7 cellular contexts compared by ENCODE assay signal in the genomic region with DNA sequence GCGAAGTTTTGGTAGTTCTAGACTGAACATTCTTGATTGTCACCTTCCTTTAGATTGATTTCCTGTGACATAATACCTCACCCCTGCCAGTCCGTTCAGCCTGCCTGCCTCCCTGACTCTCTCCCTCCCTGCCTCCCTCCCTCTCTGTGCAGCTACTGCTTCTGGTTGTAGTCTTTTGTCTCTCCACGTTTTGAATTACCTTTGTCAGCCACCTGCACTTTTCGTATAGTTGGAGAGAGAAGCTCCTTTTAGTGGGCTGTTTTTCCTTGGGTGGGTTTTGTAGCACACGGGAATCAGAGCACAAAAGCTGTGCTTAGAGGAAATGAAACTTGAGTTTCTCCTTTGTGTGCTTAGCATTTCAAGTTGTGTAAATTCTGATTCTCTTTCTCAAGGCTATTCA. TPM values are rescaled to one million over a fixed set of nuclear protein-coding genes. Genes with fewer than 3 reads are reported as not detected.
DNase-seq lines count a peak whose midpoint lies in the region; ATAC-seq and TF ChIP-seq lines count a peak whose summit lies in the region.

No MANE protein-coding gene starts in this region.

- no peaks in the 10 kb centered on the region for H3K9me3 Mint-ChIP-seq in nephron progenitor cell

- H3K4me1 Mint-ChIP-seq in nephron progenitor cell: peaks cover 16% of the 10 kb centered on the region

- 0 out of 2 replicates have a peak, but pooled peaks cover 3% of the 10 kb centered on the region for H3K27me3 ChIP-seq in BE2C

- H3K27ac Mint-ChIP-seq in nephron progenitor cell: no peak overlapping the region

- H3K4me1 ChIP-seq in BE2C: no peaks in the 10 kb centered on the region

- ATAC-seq in GM18909 (IDR thresholded peaks at IDR 0.05; ENCODE audit: poor library complexity, unreplicated experiment): peak; percentile 95
- ATAC-seq in HG02623 (IDR thresholded peaks at IDR 0.05; ENCODE audit: unreplicated experiment): peak; percentile 90

- no peaks in the 10 kb centered on the region for H3K36me3 Mint-ChIP-seq in nephron progenitor cell (ENCODE audit: low read depth)

- POLR2A ChIA-PET in HEK293T (lab: Yijun Ruan, JAX): no interaction called here

- no peak overlapping the region for H3K4me3 ChIP-seq in BE2C (ENCODE audit: low read depth, low read length)

- no peaks in the 10 kb centered on the region for H3K27me3 Mint-ChIP-seq in nephron progenitor cell (ENCODE audit: low read depth, poor library complexity)

- CTCF ChIA-PET in HEK293T (lab: Yijun Ruan, JAX): interaction anchor here (0.6 kb wide), 1 partner anchor 208 kb away, joined by 3 read pairs; no protein-coding TSS in a partner anchor

- DNase-seq in NOMO-1 treated with DMSO at 0.1 percent for 48 hours (lab: John Stamatoyannopoulos, UW; ENCODE audit: unreplicated experiment): peak; percentile 57
- DNase-seq in nephron progenitor cell: peak; percentile 30
- no peak for DNase-seq in HEK293T (ENCODE audit: extremely low spot score)
- DNase-seq in NCI-H226: no peak
- DNase-seq in BE2C: no peak

- H3K36me3 ChIP-seq in BE2C: no peaks in the 10 kb centered on the region

- no peak overlapping the region for H3K4me3 Mint-ChIP-seq in nephron progenitor cell

- no peak for TF ChIP-seq CTCF in nephron progenitor cell (IDR thresholded peaks at IDR 0.05)
- no peak for TF ChIP-seq CTCF in BE2C (IDR thresholded peaks at IDR 0.05; ENCODE audit: low read depth, low read length)

- no peaks in the 10 kb centered on the region for H3K9me3 ChIP-seq in BE2C

TF ChIP-seq in HEK293T, 16 proteins besides CTCF, POLR2A, EP300 and RAD21:
- TF ChIP-seq ZNF384 (IDR thresholded peaks at IDR 0.05) (no peak), FOXM1 (IDR thresholded peaks at IDR 0.05; ENCODE audit: borderline replicate concordance) (no peak), BHLHE40 (IDR thresholded peaks at IDR 0.05; ENCODE audit: borderline replicate concordance) (no peak), TARDBP (IDR thresholded peaks at IDR 0.05) (no peak), FOXK2 (IDR thresholded peaks at IDR 0.05) (no peak), L3MBTL2 (conservative IDR thresholded peaks at IDR 0.05) (no peak), ARNT (IDR thresholded peaks at IDR 0.05) (no peak), HDGF (IDR thresholded peaks at IDR 0.05; ENCODE audit: borderline replicate concordance) (no peak), FOXA1 (IDR thresholded peaks at IDR 0.05) (no peak), SUZ12 (IDR thresholded peaks at IDR 0.05) (no peak), NFRKB (IDR thresholded peaks at IDR 0.05) (no peak), SP1 (IDR thresholded peaks at IDR 0.05) (no peak), LEF1 (IDR thresholded peaks at IDR 0.05; ENCODE audit: borderline replicate concordance) (no peak), CTBP1 (IDR thresholded peaks at IDR 0.05; ENCODE audit: borderline replicate concordance) (no peak)

RNA-seq across cellular contexts. Expression of gene MSMO1, which starts 32.6 kb away (rescaled TPM):
- 14.8 TPM for polyA plus RNA-seq in BE2C (2012; ENCODE audit: insufficient read depth, insufficient read length, low read depth)

Comparison
In these comparisons a context has a peak if more than half of its experiments do, and no peak if none do; other contexts are left out.
1. DNase-seq: peak in NOMO-1 treated with DMSO at 0.1 percent for 48 hours (single experiment) and nephron progenitor cell (single experiment); none in HEK293T (single experiment), NCI-H226 (single experiment) and BE2C (single experiment).